ENCODE assay signal across 7 cellular contexts in genomic region chr2:172822585-172822984, GRCh38.
"Had no signal": no experiment of that assay in that cellular context is flagged by ENCODE, and none has a peak within 500 bp of the region (broad histone marks: within the 10 kb centered on the region; RNA-seq: fewer than 3 reads in every experiment).

No MANE protein-coding gene starts in this region.

- H3K27me3 ChIP-seq: adrenal gland had no signal

- H3K9me3 ChIP-seq: adrenal gland had no signal

- H3K36me3 ChIP-seq: adrenal gland had no signal

- DNase-seq: activated naive CD4-positive, alpha-beta T cell treated with anti-CD3 and anti-CD28 coated beads, Interleukin-2, amount 50 U/mL, for 16 hours; activated T-cell treated with anti-CD3 and anti-CD28 coated beads, Interleukin-2, amount 50 U/mL, for 1 hour; adrenal gland; endodermal cell; hippocampal formation; occipital lobe; T-helper 2 cell had no signal
